1 cellular context compared by ENCODE assay signal in genomic region chr3:47163990-47164848, GRCh38.
TF ChIP-seq lines count a peak whose summit lies in the region.

A gene with protein sequence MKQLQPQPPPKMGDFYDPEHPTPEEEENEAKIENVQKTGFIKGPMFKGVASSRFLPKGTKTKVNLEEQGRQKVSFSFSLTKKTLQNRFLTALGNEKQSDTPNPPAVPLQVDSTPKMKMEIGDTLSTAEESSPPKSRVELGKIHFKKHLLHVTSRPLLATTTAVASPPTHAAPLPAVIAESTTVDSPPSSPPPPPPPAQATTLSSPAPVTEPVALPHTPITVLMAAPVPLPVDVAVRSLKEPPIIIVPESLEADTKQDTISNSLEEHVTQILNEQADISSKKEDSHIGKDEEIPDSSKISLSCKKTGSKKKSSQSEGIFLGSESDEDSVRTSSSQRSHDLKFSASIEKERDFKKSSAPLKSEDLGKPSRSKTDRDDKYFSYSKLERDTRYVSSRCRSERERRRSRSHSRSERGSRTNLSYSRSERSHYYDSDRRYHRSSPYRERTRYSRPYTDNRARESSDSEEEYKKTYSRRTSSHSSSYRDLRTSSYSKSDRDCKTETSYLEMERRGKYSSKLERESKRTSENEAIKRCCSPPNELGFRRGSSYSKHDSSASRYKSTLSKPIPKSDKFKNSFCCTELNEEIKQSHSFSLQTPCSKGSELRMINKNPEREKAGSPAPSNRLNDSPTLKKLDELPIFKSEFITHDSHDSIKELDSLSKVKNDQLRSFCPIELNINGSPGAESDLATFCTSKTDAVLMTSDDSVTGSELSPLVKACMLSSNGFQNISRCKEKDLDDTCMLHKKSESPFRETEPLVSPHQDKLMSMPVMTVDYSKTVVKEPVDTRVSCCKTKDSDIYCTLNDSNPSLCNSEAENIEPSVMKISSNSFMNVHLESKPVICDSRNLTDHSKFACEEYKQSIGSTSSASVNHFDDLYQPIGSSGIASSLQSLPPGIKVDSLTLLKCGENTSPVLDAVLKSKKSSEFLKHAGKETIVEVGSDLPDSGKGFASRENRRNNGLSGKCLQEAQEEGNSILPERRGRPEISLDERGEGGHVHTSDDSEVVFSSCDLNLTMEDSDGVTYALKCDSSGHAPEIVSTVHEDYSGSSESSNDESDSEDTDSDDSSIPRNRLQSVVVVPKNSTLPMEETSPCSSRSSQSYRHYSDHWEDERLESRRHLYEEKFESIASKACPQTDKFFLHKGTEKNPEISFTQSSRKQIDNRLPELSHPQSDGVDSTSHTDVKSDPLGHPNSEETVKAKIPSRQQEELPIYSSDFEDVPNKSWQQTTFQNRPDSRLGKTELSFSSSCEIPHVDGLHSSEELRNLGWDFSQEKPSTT (N-terminal part only) (minus strand): TSS chr3:47164113. CDS start chr3:47163924, 189 bp downstream.

TF ChIP-seq in HepG2, 621 proteins besides CTCF, POLR2A, EP300 and RAD21 (continued from another document and continues in another):
- TF ChIP-seq STAT6 (CRISPR knock-in tag; IDR thresholded peaks at IDR 0.05; ENCODE audit: borderline replicate concordance) (no peak), ZEB1 (IDR thresholded peaks at IDR 0.05; ENCODE audit: insufficient replicate concordance, low read depth) (no peak), PHF21A (CRISPR knock-in tag; IDR thresholded peaks at IDR 0.05) (peak; percentile 78), HMGXB3 (CRISPR knock-in tag; IDR thresholded peaks at IDR 0.05; ENCODE audit: borderline replicate concordance) (no peak), TARDBP (CRISPR knock-in tag; IDR thresholded peaks at IDR 0.05) (peak; percentile 17; the same call in 1 of the 2 replicates), ZFP36L1 (CRISPR knock-in tag; IDR thresholded peaks at IDR 0.05) (0 out of 2 replicates have a peak, but pooled peaks have one; percentile 10), SMARCE1 (IDR thresholded peaks at IDR 0.05; ENCODE audit: borderline replicate concordance) (no peak), ATF7 (IDR thresholded peaks at IDR 0.05) (no peak), ATF7 (CRISPR knock-in tag; IDR thresholded peaks at IDR 0.05) (no peak), CC2D1A (CRISPR knock-in tag; IDR thresholded peaks at IDR 0.05) (no peak), ZNF282 (IDR thresholded peaks at IDR 0.05; ENCODE audit: partially characterized antibody) (no peak), RBFOX2 (IDR thresholded peaks at IDR 0.05; ENCODE audit: low read depth, low read length) (peak; percentile 21), DR1 (CRISPR knock-in tag; IDR thresholded peaks at IDR 0.05) (peak; percentile 54; the same call in 1 of the 2 replicates), ZNF292 (CRISPR knock-in tag; IDR thresholded peaks at IDR 0.05; ENCODE audit: borderline replicate concordance, low read depth) (peak; percentile 29; the same call in 1 of the 2 replicates), CENPT (CRISPR knock-in tag; IDR thresholded peaks at IDR 0.05; ENCODE audit: low read depth) (no peak), JUN (CRISPR knock-in tag; IDR thresholded peaks at IDR 0.05) (no peak), ZNF354B (CRISPR knock-in tag; IDR thresholded peaks at IDR 0.05) (no peak), ZNF383 (CRISPR knock-in tag; IDR thresholded peaks at IDR 0.05; ENCODE audit: borderline replicate concordance) (no peak), HNRNPH1 (optimal IDR thresholded peaks at IDR 0.05; ENCODE audit: low read depth, low read length) (no peak), SP2 (CRISPR knock-in tag; IDR thresholded peaks at IDR 0.05) (no peak), ZNF225 (CRISPR knock-in tag; IDR thresholded peaks at IDR 0.05) (no peak), ELF1 (CRISPR knock-in tag; IDR thresholded peaks at IDR 0.05) (peak; percentile 40; the same call in 1 of the 2 replicates), ZKSCAN1 (IDR thresholded peaks at IDR 0.05; ENCODE audit: low read length) (no peak), ZNF558 (CRISPR knock-in tag; IDR thresholded peaks at IDR 0.05; ENCODE audit: borderline replicate concordance) (0 out of 2 replicates have a peak, but pooled peaks have one; percentile 49), NR2F1 (CRISPR knock-in tag; IDR thresholded peaks at IDR 0.05) (peak in 1 of 2 experiments; percentile 66; a peak in 2 of 4 replicates), MXD4 (CRISPR knock-in tag; IDR thresholded peaks at IDR 0.05) (peak; percentile 73; the same call in 1 of the 2 replicates), PHF8 (CRISPR knock-in tag; IDR thresholded peaks at IDR 0.05) (peak; percentile 93), ATF4 (CRISPR knock-in tag; IDR thresholded peaks at IDR 0.05) (no peak), ZNF18 (CRISPR knock-in tag; IDR thresholded peaks at IDR 0.05; ENCODE audit: insufficient replicate concordance) (no peak), TP53 (CRISPR knock-in tag; conservative IDR thresholded peaks at IDR 0.05) (no peak), ZKSCAN8 (CRISPR knock-in tag; IDR thresholded peaks at IDR 0.05; ENCODE audit: borderline replicate concordance) (no peak), THAP7 (CRISPR knock-in tag; IDR thresholded peaks at IDR 0.05) (no peak), ZNF652 (CRISPR knock-in tag; IDR thresholded peaks at IDR 0.05; ENCODE audit: borderline replicate concordance, low read depth) (no peak), PPARG (CRISPR knock-in tag; conservative IDR thresholded peaks at IDR 0.05) (no peak), PCBP1 (IDR thresholded peaks at IDR 0.05; ENCODE audit: borderline replicate concordance, low read depth, low read length) (no peak), SIX1 (CRISPR knock-in tag; IDR thresholded peaks at IDR 0.05; ENCODE audit: borderline replicate concordance) (no peak), KDM6A (CRISPR knock-in tag; IDR thresholded peaks at IDR 0.05; ENCODE audit: low read depth) (no peak), MAZ (IDR thresholded peaks at IDR 0.05; ENCODE audit: borderline replicate concordance, low read depth, low read length) (peak; percentile 78; the same call in 1 of the 2 replicates), MAZ (CRISPR knock-in tag; IDR thresholded peaks at IDR 0.05; ENCODE audit: low read depth) (peak; percentile 92), CEBPG (CRISPR knock-in tag; IDR thresholded peaks at IDR 0.05) (no peak), TEAD2 (CRISPR knock-in tag; IDR thresholded peaks at IDR 0.05) (0 out of 2 replicates have a peak, but pooled peaks have one; percentile 25), SMAD1 (CRISPR knock-in tag; IDR thresholded peaks at IDR 0.05; ENCODE audit: borderline replicate concordance, low read depth) (no peak), NFE2L2 (IDR thresholded peaks at IDR 0.05; ENCODE audit: low read length) (no peak), TAF1 (CRISPR knock-in tag; IDR thresholded peaks at IDR 0.05) (peak; percentile 66), MTF2 (CRISPR knock-in tag; IDR thresholded peaks at IDR 0.05; ENCODE audit: borderline replicate concordance) (0 out of 2 replicates have a peak, but pooled peaks have one; percentile 42), CSRNP1 (CRISPR knock-in tag; IDR thresholded peaks at IDR 0.05) (peak; percentile 80), SMYD3 (CRISPR knock-in tag; IDR thresholded peaks at IDR 0.05) (no peak), ZSCAN25 (CRISPR knock-in tag; IDR thresholded peaks at IDR 0.05) (no peak; the same call in 1 of the 2 replicates), SMAD3 (CRISPR knock-in tag; IDR thresholded peaks at IDR 0.05) (0 out of 2 replicates have a peak, but pooled peaks have one; percentile 9), KMT2A (CRISPR knock-in tag; IDR thresholded peaks at IDR 0.05) (peak; percentile 85), SNAI1 (CRISPR knock-in tag; IDR thresholded peaks at IDR 0.05; ENCODE audit: borderline replicate concordance) (no peak), THAP11 (CRISPR knock-in tag; IDR thresholded peaks at IDR 0.05) (peak; percentile 69)
- TF ChIP-seq, protein P1, sequence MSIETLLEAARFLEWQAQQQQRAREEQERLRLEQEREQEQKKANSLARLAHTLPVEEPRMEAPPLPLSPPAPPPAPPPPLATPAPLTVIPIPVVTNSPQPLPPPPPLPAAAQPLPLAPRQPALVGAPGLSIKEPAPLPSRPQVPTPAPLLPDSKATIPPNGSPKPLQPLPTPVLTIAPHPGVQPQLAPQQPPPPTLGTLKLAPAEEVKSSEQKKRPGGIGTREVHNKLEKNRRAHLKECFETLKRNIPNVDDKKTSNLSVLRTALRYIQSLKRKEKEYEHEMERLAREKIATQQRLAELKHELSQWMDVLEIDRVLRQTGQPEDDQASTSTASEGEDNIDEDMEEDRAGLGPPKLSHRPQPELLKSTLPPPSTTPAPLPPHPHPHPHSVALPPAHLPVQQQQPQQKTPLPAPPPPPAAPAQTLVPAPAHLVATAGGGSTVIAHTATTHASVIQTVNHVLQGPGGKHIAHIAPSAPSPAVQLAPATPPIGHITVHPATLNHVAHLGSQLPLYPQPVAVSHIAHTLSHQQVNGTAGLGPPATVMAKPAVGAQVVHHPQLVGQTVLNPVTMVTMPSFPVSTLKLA (IDR thresholded peaks at IDR 0.05): 0 out of 2 replicates have a peak, but pooled peaks have one; percentile 6
